Comparison of ENCODE assay signal across 30 cellular contexts in genomic region chr11:101738494-101738893, GRCh38.
DNase-seq lines count a peak whose midpoint lies in the region; ATAC-seq, FAIRE-seq and TF ChIP-seq lines count a peak whose summit lies in the region.
"Had no signal": no experiment of that assay in that cellular context is flagged by ENCODE, and none has a peak within 500 bp of the region (broad histone marks: within the 10 kb centered on the region; RNA-seq: fewer than 3 reads in every experiment).

No MANE protein-coding gene starts in this region.

- TF ChIP-seq CTCF in AG09309 (IDR thresholded peaks at IDR 0.05; ENCODE audit: control insufficient read depth, insufficient read depth, low read depth, low read length, missing control alignments), result no peak

- DNase-seq in AG09309 (ENCODE audit: low read depth) (peak; percentile 3), EH (ENCODE audit: low read depth) (peak; percentile 69), NCI-H446 treated with DMSO at 0.1 percent for 48 hours (lab: John Stamatoyannopoulos, UW) (peak; percentile 94), inferior parietal cortex (ENCODE audit: extremely low spot score) (peak; percentile 40), DMS53 treated with DMSO at 0.1 percent for 48 hours (lab: John Stamatoyannopoulos, UW; ENCODE audit: unreplicated experiment) (no peak), urothelium cell line (ENCODE audit: low spot score) (no peak)
- no peak for DNase-seq in activated CD4-positive, CD25-positive, alpha-beta regulatory T cell (lab: John Stamatoyannopoulos, UW)
- DNase-seq: activated CD4-positive, alpha-beta T cell treated with anti-CD3 and anti-CD28 coated beads, Interleukin-2, amount 50 U/mL, for 48 hours; activated CD4-positive, CD25-positive, alpha-beta regulatory T cell treated with anti-CD3 and anti-CD28 coated beads, Interleukin-2, amount 50 U/mL, for 72 hours; activated T-cell treated with anti-CD3 and anti-CD28 coated beads, Interleukin-2, amount 50 U/mL, for 72 hours; CD8-positive, alpha-beta T cell; DMS153; effector memory CD4-positive, alpha-beta T cell; GF-D8; GM23248; islet precursor cell; left lung; naive thymus-derived CD4-positive, alpha-beta T cell; NCI-H1105 treated with DMSO at 0.1 percent for 48 hours; NCI-H2107; occipital lobe; stimulated activated CD4-positive, alpha-beta T cell treated with anti-CD3 and anti-CD28 coated beads, Interleukin-15, amount 100 ng/mL, for 24 hours; T-helper 2 cell; transverse colon had no signal

- no peak for FAIRE-seq in urothelium cell line (lab: Jason Lieb, UNC)
- FAIRE-seq: astrocyte had no signal

- no peak for ATAC-seq in GM19395 (IDR thresholded peaks at IDR 0.05; ENCODE audit: unreplicated experiment)
- ATAC-seq: activated T-cell treated with anti-CD3 and anti-CD28 coated beads, Interleukin-2, amount 50 U/mL, for 72 hours; CD8-positive, alpha-beta T cell; left lung; naive thymus-derived CD4-positive, alpha-beta T cell; Right ventricle myocardium inferior; stimulated activated effector memory CD8-positive, alpha-beta T cell treated with anti-CD3 and anti-CD28 coated beads, Interleukin-12 subunit alpha, Interleukin-12 subunit beta, amount 100 ng/mL, for 72 hours had no signal

- H3K4me3 ChIP-seq in AG09309 (ENCODE audit: control insufficient read depth, low read depth, low read length), result no peak overlapping the region
- H3K4me3 ChIP-seq: cardiac muscle cell, coronary artery, GM23248, left lung, transverse colon had no signal

Comparison
In these comparisons a context has a peak if more than half of its experiments do, and no peak if none do; other contexts are left out.
1. DNase-seq: peak in AG09309 (single experiment), EH (single experiment), NCI-H446 treated with DMSO at 0.1 percent for 48 hours (single experiment) and inferior parietal cortex (single experiment); none in DMS53 treated with DMSO at 0.1 percent for 48 hours (single experiment), urothelium cell line (single experiment) and activated CD4-positive, CD25-positive, alpha-beta regulatory T cell (0 of 4).